9 cellular contexts compared by ENCODE assay signal in the genomic region with DNA sequence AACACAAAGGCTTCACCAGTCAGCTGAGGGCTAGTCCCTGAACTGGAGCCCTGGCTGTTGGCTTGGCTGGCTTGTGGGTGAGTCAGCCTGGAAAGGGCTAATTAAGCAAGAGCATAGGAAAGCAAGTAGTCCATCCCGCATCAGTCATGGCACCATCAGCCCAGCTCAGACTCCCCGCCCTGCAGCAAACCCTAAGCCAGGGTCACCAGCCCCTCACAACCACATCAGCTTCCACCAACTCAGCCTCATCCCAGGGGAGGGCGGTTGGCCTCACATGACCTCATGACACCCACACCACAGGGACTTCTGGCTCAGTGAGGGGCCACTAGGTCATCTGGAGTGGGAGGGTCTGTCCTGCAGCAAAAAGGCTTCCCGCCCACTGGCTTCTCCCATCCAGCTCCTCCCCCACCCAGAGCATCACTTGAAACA. TPM values are rescaled to one million over a fixed set of nuclear protein-coding genes. Genes with fewer than 3 reads are reported as not detected.
DNase-seq lines count a peak whose midpoint lies in the region; ATAC-seq, FAIRE-seq and TF ChIP-seq lines count a peak whose summit lies in the region.
"Had no signal": no experiment of that assay in that cellular context is flagged by ENCODE, and none has a peak within 500 bp of the region (broad histone marks: within the 10 kb centered on the region; RNA-seq: fewer than 3 reads in every experiment).

No MANE protein-coding gene starts in this region.

- no peak for TF ChIP-seq EP300 in suprapubic skin (IDR thresholded peaks at IDR 0.05)

- TF ChIP-seq CTCF in body of pancreas (IDR thresholded peaks at IDR 0.05) = no peak
- TF ChIP-seq CTCF in suprapubic skin (IDR thresholded peaks at IDR 0.05) = no peak

- H3K4me3 ChIP-seq in body of pancreas (no peak overlapping the region), right cardiac atrium (ENCODE audit: low read length) (no peak overlapping the region), suprapubic skin (no peak overlapping the region)

- H3K4me1 ChIP-seq in body of pancreas (no peaks in the 10 kb centered on the region), right cardiac atrium (ENCODE audit: control insufficient read depth, insufficient read depth, low read length) (peaks cover 9% of the 10 kb centered on the region), suprapubic skin (peaks cover 42% of the 10 kb centered on the region)

- FAIRE-seq in HTR-8/SVneo (lab: Jason Lieb, UNC) = no peak

- POLR2A ChIA-PET in HEK293T (lab: Yijun Ruan, JAX) = interaction anchor here (1.8 kb wide), 1 partner anchor 48 kb away, joined by 4 read pairs; no protein-coding TSS in a partner anchor

- peaks cover 0 to 26% of the 10 kb centered on the region in 2 donors for H3K36me3 ChIP-seq in body of pancreas (replicated peaks in 1 of 2; ENCODE audit: insufficient read depth in 1 of 2, low read depth in 2 of 2)
- H3K36me3 ChIP-seq in suprapubic skin = peaks cover 54% of the 10 kb centered on the region

- no peaks in the 10 kb centered on the region for H3K9me3 ChIP-seq in body of pancreas
- no peaks in the 10 kb centered on the region for H3K9me3 ChIP-seq in right cardiac atrium (ENCODE audit: control insufficient read depth, low read length)
- H3K9me3 ChIP-seq in suprapubic skin = no peaks in the 10 kb centered on the region

- intact Hi-C loops in body of pancreas (cut with DNase I) (no loop called here), right cardiac atrium (cut with DNase I) (no loop called here)

- CTCF ChIA-PET in HEK293T (lab: Yijun Ruan, JAX) = interaction anchor here (1.3 kb wide), 1 partner anchor 38 kb away, joined by 3 read pairs; no protein-coding TSS in a partner anchor

- H3K27me3 ChIP-seq in body of pancreas (no peaks in the 10 kb centered on the region), right cardiac atrium (ENCODE audit: control insufficient read depth, insufficient read depth) (no peaks in the 10 kb centered on the region), suprapubic skin (no peaks in the 10 kb centered on the region)

- DNase-seq in HTR-8/SVneo (ENCODE audit: insufficient read length, low spot score) = peak; percentile 28
- DNase-seq in body of pancreas = peak in 2 of 4 donors; percentile 16 to 29
- peak; percentile 63 to 72 (median 68) for DNase-seq in right cardiac atrium
- peak; percentile 80 to 82 for DNase-seq in suprapubic skin (ENCODE audit: low spot score in 2 of 2)
- no peak for DNase-seq in HEK293T (ENCODE audit: extremely low spot score)
- DNase-seq in SHP77 (lab: John Stamatoyannopoulos, UW) = no peak
- DNase-seq: NCI-H1092 had no signal

- TF ChIP-seq POLR2A in body of pancreas (IDR thresholded peaks at IDR 0.05) (no peak), suprapubic skin (IDR thresholded peaks at IDR 0.05) (no peak)

- H3K27ac ChIP-seq in body of pancreas (no peak overlapping the region), right cardiac atrium (ENCODE audit: low read length) (no peak overlapping the region), suprapubic skin (peak overlapping the region; percentile 92)

- peak; percentile 24 for ATAC-seq in body of pancreas
- peak in 1 of 2 donors; percentile 14 for ATAC-seq in right cardiac atrium
- ATAC-seq in GM19455 (IDR thresholded peaks at IDR 0.05; ENCODE audit: unreplicated experiment) = no peak
- no peak for ATAC-seq in GM18519 (IDR thresholded peaks at IDR 0.05; ENCODE audit: low FRiP score, unreplicated experiment)

- 83 to 97% methylated on average over 3 to 4 of the region's 4 CpGs for WGBS in body of pancreas, 2 donors
- WGBS in right cardiac atrium = 84% methylated on average over 4 of the region's 4 CpGs
- WGBS in suprapubic skin = no CpG with 5 or more reads among the region's 4 CpGs

TF ChIP-seq in HEK293T, 16 proteins besides CTCF, POLR2A, EP300 and RAD21:
- no peak for TF ChIP-seq SP1 (IDR thresholded peaks at IDR 0.05)
- no peak for TF ChIP-seq L3MBTL2 (conservative IDR thresholded peaks at IDR 0.05)
- TF ChIP-seq ELF4 (IDR thresholded peaks at IDR 0.05) = no peak
- TF ChIP-seq BHLHE40 (IDR thresholded peaks at IDR 0.05; ENCODE audit: borderline replicate concordance) = no peak
- TF ChIP-seq SUZ12 (IDR thresholded peaks at IDR 0.05) = no peak
- no peak for TF ChIP-seq TARDBP (IDR thresholded peaks at IDR 0.05)
- TF ChIP-seq ZNF384 (IDR thresholded peaks at IDR 0.05) = no peak
- no peak for TF ChIP-seq FOXA1 (IDR thresholded peaks at IDR 0.05)
- TF ChIP-seq ARNT (IDR thresholded peaks at IDR 0.05) = no peak
- TF ChIP-seq FOXM1 (IDR thresholded peaks at IDR 0.05; ENCODE audit: borderline replicate concordance) = no peak
- TF ChIP-seq LEF1 (IDR thresholded peaks at IDR 0.05; ENCODE audit: borderline replicate concordance) = no peak
- no peak for TF ChIP-seq CTBP1 (IDR thresholded peaks at IDR 0.05; ENCODE audit: borderline replicate concordance)
- TF ChIP-seq NFRKB (IDR thresholded peaks at IDR 0.05) = no peak
- TF ChIP-seq FOXK2 (IDR thresholded peaks at IDR 0.05) = no peak
- no peak for TF ChIP-seq HDGF (IDR thresholded peaks at IDR 0.05; ENCODE audit: borderline replicate concordance)
- TF ChIP-seq, protein P1, sequence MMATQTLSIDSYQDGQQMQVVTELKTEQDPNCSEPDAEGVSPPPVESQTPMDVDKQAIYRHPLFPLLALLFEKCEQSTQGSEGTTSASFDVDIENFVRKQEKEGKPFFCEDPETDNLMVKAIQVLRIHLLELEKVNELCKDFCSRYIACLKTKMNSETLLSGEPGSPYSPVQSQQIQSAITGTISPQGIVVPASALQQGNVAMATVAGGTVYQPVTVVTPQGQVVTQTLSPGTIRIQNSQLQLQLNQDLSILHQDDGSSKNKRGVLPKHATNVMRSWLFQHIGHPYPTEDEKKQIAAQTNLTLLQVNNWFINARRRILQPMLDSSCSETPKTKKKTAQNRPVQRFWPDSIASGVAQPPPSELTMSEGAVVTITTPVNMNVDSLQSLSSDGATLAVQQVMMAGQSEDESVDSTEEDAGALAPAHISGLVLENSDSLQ (IDR thresholded peaks at IDR 0.05) = no peak

RNA-seq across cellular contexts. Expression of a gene that starts 7.0 kb away (rescaled TPM):
- total RNA-seq in body of pancreas (1 to 10 TPM; 4.4 to 9.6 TPM), right cardiac atrium (10 to 100 TPM in 3 of 4 donors, 1 to 10 TPM in 1; 8.8 to 12.0 (median 11.6) TPM), suprapubic skin (10 to 100 TPM in 2 of 4 donors, 1 to 10 TPM in 2; 2.5 to 15.0 (median 6.9) TPM)
- 10.3 TPM for polyA plus RNA-seq in right cardiac atrium

RNA-seq across cellular contexts. Expression of a gene that starts 35.9 kb away (rescaled TPM):
- total RNA-seq in body of pancreas = under 1 TPM in 1 of 2 donors, not detected in 1; 0.33 TPM
- 1 to 10 TPM; 1.6 to 3.5 (median 2.0) TPM for total RNA-seq in right cardiac atrium
- 1.00 TPM for polyA plus RNA-seq in right cardiac atrium
- not detected for total RNA-seq in suprapubic skin

RNA-seq across cellular contexts. Expression of a gene that starts 37.3 kb away (rescaled TPM):
- total RNA-seq in body of pancreas (10 to 100 TPM; 38.9 to 68.9 TPM), right cardiac atrium (10 to 100 TPM; 55.0 to 91.9 (median 79.7) TPM), suprapubic skin (100 to 1,000 TPM; 128 to 251 (median 164) TPM)
- 34.1 TPM for polyA plus RNA-seq in right cardiac atrium

Comparison
In these comparisons a context has a peak if more than half of its experiments do, and no peak if none do; other contexts are left out.
1. DNase-seq: peak in HTR-8/SVneo (single experiment), right cardiac atrium (3 of 3) and suprapubic skin (2 of 2); none in HEK293T (single experiment) and SHP77 (0 of 2).